19 cellular contexts compared by ENCODE assay signal in genomic region chr4:187183826-187184225, GRCh38.
"Had no signal": no experiment of that assay in that cellular context is flagged by ENCODE, and none has a peak within 500 bp of the region (broad histone marks: within the 10 kb centered on the region; RNA-seq: fewer than 3 reads in every experiment).

No MANE protein-coding gene starts in this region.

- H3K4me3 ChIP-seq: adrenal gland, colonic mucosa, dorsolateral prefrontal cortex, gastroesophageal sphincter, upper lobe of left lung had no signal

- H3K9me3 ChIP-seq: adrenal gland, colonic mucosa, gastroesophageal sphincter, upper lobe of left lung had no signal

- H3K36me3 ChIP-seq: adrenal gland, colonic mucosa, gastroesophageal sphincter, upper lobe of left lung had no signal

- H3K27ac ChIP-seq: adrenal gland, colonic mucosa, dorsolateral prefrontal cortex, gastroesophageal sphincter, parathyroid adenoma, upper lobe of left lung had no signal

- H3K9me3 Mint-ChIP-seq: nephron, WTC11 had no signal

- H3K27me3 ChIP-seq: adrenal gland, colonic mucosa, gastroesophageal sphincter, upper lobe of left lung had no signal

- H3K27ac Mint-ChIP-seq: activated naive CD8-positive, alpha-beta T cell; activated T-helper 17 cell treated with anti-CD3 and anti-CD28 coated beads, Interleukin-2, amount 50 U/mL, for 72 hours; WTC11 had no signal

- H2AFZ ChIP-seq: parathyroid adenoma had no signal

- H3K4me3 Mint-ChIP-seq: activated naive CD8-positive, alpha-beta T cell; activated T-helper 17 cell treated with anti-CD3 and anti-CD28 coated beads, Interleukin-2, amount 50 U/mL, for 72 hours; nephron; WTC11 had no signal

- H3K36me3 Mint-ChIP-seq: activated naive CD8-positive, alpha-beta T cell; WTC11 had no signal

- DNase-seq: activated naive CD4-positive, alpha-beta T cell; activated T-cell treated with anti-CD3 and anti-CD28 coated beads, Interleukin-2, amount 50 U/mL, for 1 hour; dorsolateral prefrontal cortex; head of caudate nucleus; left ventricle myocardium superior; midbrain; nucleus accumbens; stimulated activated CD4-positive, alpha-beta T cell treated with anti-CD3 and anti-CD28 coated beads, Interleukin-2, amount 100 ng/mL, for 48 hours; stimulated activated naive CD4-positive, alpha-beta T cell; T-helper 9 cell; upper lobe of left lung had no signal

- H3K27me3 Mint-ChIP-seq: activated naive CD8-positive, alpha-beta T cell; activated T-helper 17 cell treated with anti-CD3 and anti-CD28 coated beads, Interleukin-2, amount 50 U/mL, for 72 hours had no signal

- H3K4me1 ChIP-seq: adrenal gland, colonic mucosa, gastroesophageal sphincter, parathyroid adenoma, upper lobe of left lung had no signal

- H3K9ac ChIP-seq: parathyroid adenoma had no signal

- H3K4me1 Mint-ChIP-seq: activated T-helper 17 cell treated with anti-CD3 and anti-CD28 coated beads, Interleukin-2, amount 50 U/mL, for 72 hours had no signal

- H3K79me2 ChIP-seq: parathyroid adenoma had no signal
